15 cellular contexts compared by ENCODE assay signal in the genomic region with DNA sequence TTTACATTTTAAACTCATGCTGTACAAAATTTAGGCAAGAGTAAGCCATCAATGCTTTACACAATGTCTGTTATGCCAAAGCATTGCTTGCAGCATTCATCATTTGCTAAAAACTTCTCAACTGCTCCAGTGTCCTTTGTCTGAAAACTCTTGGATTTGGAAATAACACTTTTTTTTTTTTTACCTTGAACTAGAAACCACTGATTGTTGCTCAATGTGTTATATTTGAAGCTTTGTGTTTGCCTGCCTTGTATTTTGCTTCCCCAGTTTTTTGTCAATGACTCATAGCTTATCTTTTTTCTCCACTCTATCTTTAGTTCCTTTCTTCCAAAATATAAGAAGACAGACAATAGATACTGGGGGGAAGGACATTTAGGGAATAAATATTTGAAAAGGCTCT. TPM values are rescaled to one million over a fixed set of nuclear protein-coding genes. Genes with fewer than 3 reads are reported as not detected.
A peak's percentile ranks its signal among the peaks of the same experiment; 100 is the strongest.
DNase-seq lines count a peak whose midpoint lies in the region; ATAC-seq and TF ChIP-seq lines count a peak whose summit lies in the region.
"Had no signal": no experiment of that assay in that cellular context is flagged by ENCODE, and none has a peak within 500 bp of the region (broad histone marks: within the 10 kb centered on the region; RNA-seq: fewer than 3 reads in every experiment).

No MANE protein-coding gene starts in this region.

- H3K27ac ChIP-seq in osteoblast (ENCODE audit: low read depth, low read length) (peak overlapping the region; percentile 57), stomach (no peak overlapping the region)
- H3K27ac ChIP-seq: right lobe of liver, testis had no signal

- peaks cover 30% of the 10 kb centered on the region for H3K4me1 ChIP-seq in osteoblast (ENCODE audit: insufficient read depth, low read length)
- no peaks in the 10 kb centered on the region for H3K4me1 ChIP-seq in stomach

- intact Hi-C loops in stomach (cut with DNase I; ENCODE audit: low total_unique reads), result no loop called here

- TF ChIP-seq CTCF in osteoblast (IDR thresholded peaks at IDR 0.05; ENCODE audit: extremely low read depth, low read depth, low read length) (no peak), stomach (IDR thresholded peaks at IDR 0.05) (no peak)

- peak; percentile 65 for DNase-seq in GM04503 (ENCODE audit: low read depth)
- peak; percentile 63 for DNase-seq in RPMI7951 (ENCODE audit: low read depth)
- DNase-seq in dermis microvascular lymphatic vessel endothelial cell (ENCODE audit: low read depth in 2 of 2), result peak; percentile 10 to 73
- peak; percentile 47 for DNase-seq in osteoblast (ENCODE audit: insufficient read length, low spot score, missing footprints)
- DNase-seq in stomach, result no peak
- no peak for DNase-seq in amniotic stem cell (lab: John Stamatoyannopoulos, UW)
- DNase-seq: activated CD8-positive, alpha-beta memory T cell treated with anti-CD3 and anti-CD28 coated beads, Interleukin-2, amount 50 U/mL, for 48 hours; amygdala; Karpas-422; naive thymus-derived CD4-positive, alpha-beta T cell; NCI-H2227 treated with DMSO at 0.1 percent for 48 hours; right lobe of liver; testis had no signal

- TF ChIP-seq EP300 in stomach (IDR thresholded peaks at IDR 0.05), result no peak

- H4K20me1 ChIP-seq in osteoblast (ENCODE audit: insufficient read depth, low read length), result no peaks in the 10 kb centered on the region

- no peak overlapping the region for H3K4me3 ChIP-seq in osteoblast (ENCODE audit: insufficient read depth, low read length)
- H3K4me3 ChIP-seq in stomach, result no peak overlapping the region
- H3K4me3 ChIP-seq: right lobe of liver, testis had no signal

- H3K4me3 Mint-ChIP-seq in stimulated activated memory B cell treated with anti-CD40 and anti-IgM and Interleukin-4, amounts not matched to agents 10 μg/mL and 1 μg/mL and 100 μg/mL, for 72 hours, result no peak overlapping the region
- H3K4me3 Mint-ChIP-seq: naive thymus-derived CD4-positive, alpha-beta T cell had no signal

- no peak for TF ChIP-seq POLR2A in stomach (IDR thresholded peaks at IDR 0.05)

- peaks cover 53% of the 10 kb centered on the region for H3K36me3 Mint-ChIP-seq in stimulated activated memory B cell treated with anti-CD40 and anti-IgM and Interleukin-4, amounts not matched to agents 10 μg/mL and 1 μg/mL and 100 μg/mL, for 72 hours

- H3K79me2 ChIP-seq in osteoblast (ENCODE audit: insufficient read depth, low read length), result no peaks in the 10 kb centered on the region

- H3K4me1 Mint-ChIP-seq in stimulated activated memory B cell treated with anti-CD40 and anti-IgM and Interleukin-4, amounts not matched to agents 10 μg/mL and 1 μg/mL and 100 μg/mL, for 72 hours, result no peaks in the 10 kb centered on the region
- H3K4me1 Mint-ChIP-seq: naive thymus-derived CD4-positive, alpha-beta T cell had no signal

- no peak for ATAC-seq in GM18861 (IDR thresholded peaks at IDR 0.05; ENCODE audit: unreplicated experiment)
- no peak for ATAC-seq in stimulated activated memory B cell treated with anti-CD40 and anti-IgM and Interleukin-4, amounts not matched to agents 10 μg/mL and 1 μg/mL and 100 μg/mL, for 72 hours
- ATAC-seq: naive thymus-derived CD4-positive, alpha-beta T cell had no signal

- peaks cover 6% of the 10 kb centered on the region for H3K9me3 ChIP-seq in osteoblast (ENCODE audit: low read depth, low read length)
- peaks cover 9 to 39% (median 31%) of the 10 kb centered on the region in 4 donors for H3K9me3 ChIP-seq in stomach
- H3K9me3 ChIP-seq: testis had no signal

- no peak overlapping the region for H2AFZ ChIP-seq in osteoblast (ENCODE audit: low read length)

- H3K27me3 Mint-ChIP-seq in stimulated activated memory B cell treated with anti-CD40 and anti-IgM and Interleukin-4, amounts not matched to agents 10 μg/mL and 1 μg/mL and 100 μg/mL, for 72 hours, result no peaks in the 10 kb centered on the region

- H3K9me3 Mint-ChIP-seq in stimulated activated memory B cell treated with anti-CD40 and anti-IgM and Interleukin-4, amounts not matched to agents 10 μg/mL and 1 μg/mL and 100 μg/mL, for 72 hours, result peaks cover 25% of the 10 kb centered on the region

- H3K4me2 ChIP-seq in osteoblast (ENCODE audit: insufficient read depth, low read length), result peak overlapping the region; percentile 1

- H3K27me3 ChIP-seq in osteoblast (ENCODE audit: insufficient read depth, low read length), result no peaks in the 10 kb centered on the region
- H3K27me3 ChIP-seq in stomach, result no peaks in the 10 kb centered on the region
- H3K27me3 ChIP-seq: right lobe of liver, testis had no signal

- H3K36me3 ChIP-seq in osteoblast (ENCODE audit: insufficient read depth, low read length), result no peaks in the 10 kb centered on the region
- peaks cover 0 to 27% (median 8%) of the 10 kb centered on the region in 4 donors for H3K36me3 ChIP-seq in stomach
- H3K36me3 ChIP-seq: right lobe of liver had no signal

- no peak overlapping the region for H3K27ac Mint-ChIP-seq in stimulated activated memory B cell treated with anti-CD40 and anti-IgM and Interleukin-4, amounts not matched to agents 10 μg/mL and 1 μg/mL and 100 μg/mL, for 72 hours
- H3K27ac Mint-ChIP-seq: naive thymus-derived CD4-positive, alpha-beta T cell had no signal

RNA-seq across cellular contexts. Expression of gene CCDC122, which starts 31.3 kb away (rescaled TPM):
- 3.5 and 18.0 TPM in 2 replicates for total RNA-seq in RPMI7951 (2014; rRNA removed; shearing (Covaris generic))
- total RNA-seq in dermis microvascular lymphatic vessel endothelial cell (2.1 and 2.8 TPM in 2 replicates), osteoblast (4.7 and 15.0 TPM in 2 replicates), stomach (10 to 100 TPM in 2 of 5 donors, 1 to 10 TPM in 1, not detected in 2; 1.9 to 44.6 (median 11.4) TPM)
- polyA plus RNA-seq in stomach, result 1 to 10 TPM; 2.7 to 4.9 (median 3.8) TPM
- polyA plus RNA-seq: naive thymus-derived CD4-positive, alpha-beta T cell had no signal

RNA-seq across cellular contexts. Expression of gene LACC1, which starts 31.5 kb away (rescaled TPM):
- total RNA-seq in RPMI7951 (2014; rRNA removed; shearing (Covaris generic)), result 12.7 and 15.7 TPM in 2 replicates
- 5.8 and 12.0 TPM in 2 replicates for total RNA-seq in dermis microvascular lymphatic vessel endothelial cell
- 21.0 and 21.5 TPM in 2 replicates for total RNA-seq in osteoblast
- total RNA-seq in stomach, result 10 to 100 TPM in 3 of 5 donors, 1 to 10 TPM in 1, under 1 TPM in 1; 0.89 to 35.6 (median 11.2) TPM
- polyA plus RNA-seq in stomach, result 1 to 10 TPM; 3.6 to 7.6 (median 6.6) TPM

Comparison
In these comparisons a context has a peak if more than half of its experiments do, and no peak if none do; other contexts are left out.
1. DNase-seq: peak in GM04503 (single experiment), RPMI7951 (single experiment), dermis microvascular lymphatic vessel endothelial cell (2 of 2) and osteoblast (single experiment); none in stomach (single experiment) and amniotic stem cell (single experiment).